In genomic region chr11:65053826-65054503, GRCh38 we compare ENCODE assay signal across 16 cellular contexts. TPM values are rescaled to one million over a fixed set of nuclear protein-coding genes. Genes with fewer than 3 reads are reported as not detected.
DNase-seq lines count a peak whose midpoint lies in the region; ATAC-seq, FAIRE-seq and TF ChIP-seq lines count a peak whose summit lies in the region.
"Had no signal": no experiment of that assay in that cellular context is flagged by ENCODE, and none has a peak within 500 bp of the region (broad histone marks: within the 10 kb centered on the region; RNA-seq: fewer than 3 reads in every experiment).

No MANE protein-coding gene starts in this region.

- in situ Hi-C loops in K562 (cut with MboI): no loop called here

- DNase-seq in stimulated activated CD4-positive, alpha-beta T cell treated with anti-CD3 and anti-CD28 coated beads, Interleukin-4, amount 100 ng/mL, for 24 hours: peak; percentile 22
- no peak for DNase-seq in stimulated activated CD4-positive, alpha-beta T cell treated with anti-CD3 and anti-CD28 coated beads, Interleukin-4, amount 100 ng/mL, for 1 hour
- no peak for DNase-seq in T-helper 2 cell treated with Interferon-gamma antibody and Interleukin-4, amounts not matched to agents 5 μg/mL and 100 μg/mL, for 36 hours (ENCODE audit: low spot score)
- DNase-seq in K562 (ENCODE audit: extremely low read depth in 1 of 4, low spot score in 3 of 4): no peak
- no peak for DNase-seq in NCI-H82 treated with DMSO at 0.1 percent for 48 hours (lab: John Stamatoyannopoulos, UW; ENCODE audit: unreplicated experiment)
- DNase-seq in HK-2 (ENCODE audit: unreplicated experiment): no peak
- no peak for DNase-seq in NCI-H1105 treated with DMSO at 0.1 percent for 48 hours (lab: John Stamatoyannopoulos, UW)
- DNase-seq in WERI-Rb-1: no peak
- DNase-seq: brain microvascular endothelial cell, DMS79, mammary epithelial cell, NCI-H2081, SHP77 treated with DMSO at 0.1 percent for 48 hours had no signal

- 51% methylated on average over 4 of the region's 8 CpGs for WGBS in K562 (ENCODE audit: insufficient coverage, low coverage, missing lambda C conversion rate)

- no peaks in the 10 kb centered on the region for H3K79me2 ChIP-seq in K562 (ENCODE audit: control insufficient read depth, insufficient read depth, low read length)

- no peak overlapping the region for H2AFZ ChIP-seq in K562 (ENCODE audit: low read depth, low read length)

- H4K20me1 ChIP-seq in K562 (replicated peaks; ENCODE audit: control insufficient read depth, insufficient read depth, low read length): no peaks in the 10 kb centered on the region

- no peak for TF ChIP-seq EP300 in K562 (IDR thresholded peaks at IDR 0.05; ENCODE audit: low read length)

- TF ChIP-seq CTCF in K562 (IDR thresholded peaks at IDR 0.05 in 2 of 3, conservative IDR thresholded peaks at IDR 0.05 in 1 of 3; ENCODE audit: insufficient read depth in 2 of 3, low read depth in 1 of 3, low read length in 3 of 3): no peak
- TF ChIP-seq CTCF in WERI-Rb-1 (IDR thresholded peaks at IDR 0.05; ENCODE audit: low read depth, low read length): no peak

- no peak overlapping the region for H3K4me2 ChIP-seq in K562 (ENCODE audit: insufficient read depth, low read length)

- intact Hi-C loops in K562 (cut with micrococcal nuclease): no loop called here

- FAIRE-seq in K562 (lab: Jason Lieb, UNC): no peak
- FAIRE-seq: endometrium, frontal cortex, TTC549 had no signal

- no peak overlapping the region for H3K4me3 ChIP-seq in K562
- no peak overlapping the region for H3K4me3 ChIP-seq in WERI-Rb-1 (ENCODE audit: low read depth, low read length)

- H3K27me3 Mint-ChIP-seq in T-helper 2 cell treated with Interferon-gamma antibody and Interleukin-4, amounts not matched to agents 5 μg/mL and 100 μg/mL, for 36 hours (ENCODE audit: low read depth): no peaks in the 10 kb centered on the region

- peak overlapping the region; percentile 70 for H3K4me3 Mint-ChIP-seq in T-helper 2 cell treated with Interferon-gamma antibody and Interleukin-4, amounts not matched to agents 5 μg/mL and 100 μg/mL, for 36 hours

- no peak for TF ChIP-seq RAD21 in K562 (CRISPR knock-in tag; conservative IDR thresholded peaks at IDR 0.05 in 1 of 2, IDR thresholded peaks at IDR 0.05 in 1 of 2)

- H3K9me3 Mint-ChIP-seq in T-helper 2 cell treated with Interferon-gamma antibody and Interleukin-4, amounts not matched to agents 5 μg/mL and 100 μg/mL, for 36 hours: no peaks in the 10 kb centered on the region

- H3K27me3 ChIP-seq in K562 (ENCODE audit: control insufficient read depth in 2 of 2, insufficient read depth in 2 of 2, low read length in 2 of 2) (no peaks in the 10 kb centered on the region; a peak in 2 of 5 replicates), WERI-Rb-1 (ENCODE audit: insufficient read depth, low read depth, severe bottlenecking) (no peaks in the 10 kb centered on the region)
- H3K27me3 ChIP-seq: brain microvascular endothelial cell had no signal

- no peak for ATAC-seq in K562

- no peak for TF ChIP-seq POLR2A in K562 (conservative IDR thresholded peaks at IDR 0.05)

- no peaks in the 10 kb centered on the region for H3K36me3 ChIP-seq in K562 (ENCODE audit: control insufficient read depth, insufficient read depth, low read length)
- H3K36me3 ChIP-seq in WERI-Rb-1: no peaks in the 10 kb centered on the region
- H3K36me3 ChIP-seq: brain microvascular endothelial cell had no signal

- H3K27ac ChIP-seq in K562 (ENCODE audit: extremely low read depth, low read depth, low read length) (no peak overlapping the region), WERI-Rb-1 (no peak overlapping the region)
- H3K27ac ChIP-seq: brain microvascular endothelial cell had no signal

- POLR2A ChIA-PET in K562 (lab: Yijun Ruan, JAX): interaction anchor here (0.6 to 1.5 kb wide), 4 partner anchors 13 to 107 kb away, joined by 3 to 7 read pairs (median 4); partner anchors contain the start of gene SAC3D1

- H3K9me3 ChIP-seq in K562 (replicated peaks; ENCODE audit: control insufficient read depth, insufficient read depth, low read depth, low read length) (no peaks in the 10 kb centered on the region), WERI-Rb-1 (ENCODE audit: severe bottlenecking) (no peaks in the 10 kb centered on the region)

- H3K9me1 ChIP-seq in K562 (ENCODE audit: control insufficient read depth, insufficient read depth, low read length): no peaks in the 10 kb centered on the region

- H3K4me1 ChIP-seq in K562 (replicated peaks in 1 of 2; ENCODE audit: control insufficient read depth in 2 of 2, insufficient read depth in 2 of 2, low read length in 2 of 2): peaks cover 0 to 20% of the 10 kb centered on the region in 2 experiments; a peak in 2 of 5 replicates

- CTCF ChIA-PET in K562 (lab: Yijun Ruan, JAX; ENCODE audit: low intra/inter-chr PET ratio): no interaction called here

- H3K27ac Mint-ChIP-seq in T-helper 2 cell treated with Interferon-gamma antibody and Interleukin-4, amounts not matched to agents 5 μg/mL and 100 μg/mL, for 36 hours: peak overlapping the region; percentile 71

- no TSS peak for BruUV-seq in K562 (replicated peaks; lab: Mats Ljungman, UMichigan)

- peaks cover 13% of the 10 kb centered on the region for H3K4me1 Mint-ChIP-seq in T-helper 2 cell treated with Interferon-gamma antibody and Interleukin-4, amounts not matched to agents 5 μg/mL and 100 μg/mL, for 36 hours (ENCODE audit: low read depth)

- peak overlapping the region in 1 of 2 experiments; percentile 80; a peak in 2 of 4 replicates for H3K9ac ChIP-seq in K562 (ENCODE audit: insufficient read depth in 1 of 2, low read depth in 2 of 2, low read length in 2 of 2)

- no peaks in the 10 kb centered on the region for H3K36me3 Mint-ChIP-seq in T-helper 2 cell treated with Interferon-gamma antibody and Interleukin-4, amounts not matched to agents 5 μg/mL and 100 μg/mL, for 36 hours (ENCODE audit: low read depth)

RNA-seq across cellular contexts. Expression of gene NAALADL1, which starts 4.4 kb away (rescaled TPM):
- total RNA-seq in K562 (2011; cell fraction: chromatin; rRNA removed; ENCODE audit: low replicate concordance): 0.53 and 3.3 TPM in 2 replicates
- total RNA-seq in K562 (2011; cell fraction: nucleolus; rRNA removed): 0.53 and 1.8 TPM in 2 replicates
- total RNA-seq in K562 (2011; cell fraction: nucleoplasm; rRNA removed): 0.73 TPM in 1 of 2 replicates, not detected in the other
- total RNA-seq in K562 (2014; rRNA removed): 0.16 TPM in 1 of 2 replicates, not detected in the other
- total RNA-seq in K562 (2014; rRNA removed; fragmentation: Illumina TruSeq; extraction: Trizol): not detected in 2 replicates
- 0.07 TPM in 1 of 2 replicates, not detected in the other for total RNA-seq in K562 (2015; rRNA removed; fragmentation: Illumina TruSeq; extraction: Trizol)
- 0.22 and 0.38 TPM in 2 replicates for total RNA-seq in K562 (2021)
- polyA plus RNA-seq in K562 (2011; rRNA removed): 0.06 and 0.16 TPM in 2 replicates
- polyA plus RNA-seq in K562 (2011; cell fraction: cytosol; rRNA removed): 0.19 and 0.24 TPM in 2 replicates
- 1.5 and 2.6 TPM in 2 replicates for polyA plus RNA-seq in K562 (2011; cell fraction: nucleus; rRNA removed)
- 0.40 and 1.3 TPM in 2 replicates for polyA plus RNA-seq in K562 (2012)
- polyA plus RNA-seq in K562 (2014; fragmentation: Illumina TruSeq; extraction: Trizol): 0.27 and 0.29 TPM in 2 replicates
- not detected for polyA plus RNA-seq in K562 (2014; fragmentation: Nextera tagmentation; extraction: Ambion mirVana)
- 0.07 and 0.72 TPM in 2 replicates for polyA plus RNA-seq in K562 (2014; rRNA removed)
- polyA minus RNA-seq in K562 (2011; rRNA and poly(A)+ RNA removed): 0.06 TPM in 1 of 2 replicates, not detected in the other
- polyA minus RNA-seq in K562 (2011; cell fraction: cytosol; rRNA and poly(A)+ RNA removed): not detected in 2 replicates
- polyA minus RNA-seq in K562 (2011; cell fraction: nucleus; rRNA and poly(A)+ RNA removed): 0.27 TPM in 1 of 2 replicates, not detected in the other

RNA-seq across cellular contexts. Expression of gene SAC3D1, which starts 13.0 kb away (rescaled TPM):
- total RNA-seq in K562 (2011; cell fraction: chromatin; rRNA removed; ENCODE audit: low replicate concordance): 3.9 and 9.1 TPM in 2 replicates
- total RNA-seq in K562 (2011; cell fraction: nucleolus; rRNA removed): 11.5 and 16.6 TPM in 2 replicates
- 7.3 and 7.9 TPM in 2 replicates for total RNA-seq in K562 (2011; cell fraction: nucleoplasm; rRNA removed)
- total RNA-seq in K562 (2014; rRNA removed): 21.2 and 27.0 TPM in 2 replicates
- total RNA-seq in K562 (2014; rRNA removed; fragmentation: Illumina TruSeq; extraction: Trizol): 2.4 and 5.1 TPM in 2 replicates
- total RNA-seq in K562 (2015; rRNA removed; fragmentation: Illumina TruSeq; extraction: Trizol): 14.8 and 17.0 TPM in 2 replicates
- 35.2 and 35.7 TPM in 2 replicates for total RNA-seq in K562 (2021)
- 5.8 and 7.6 TPM in 2 replicates for polyA plus RNA-seq in K562 (2011; rRNA removed)
- 13.3 and 46.2 TPM in 2 replicates for polyA plus RNA-seq in K562 (2011; cell fraction: cytosol; rRNA removed)
- polyA plus RNA-seq in K562 (2011; cell fraction: nucleus; rRNA removed): 9.3 and 12.1 TPM in 2 replicates
- 19.9 and 22.1 TPM in 2 replicates for polyA plus RNA-seq in K562 (2012)
- 4.0 and 9.0 TPM in 2 replicates for polyA plus RNA-seq in K562 (2014; fragmentation: Illumina TruSeq; extraction: Trizol)
- polyA plus RNA-seq in K562 (2014; fragmentation: Nextera tagmentation; extraction: Ambion mirVana): under 1 TPM; 0.20 to 0.80 TPM
- polyA plus RNA-seq in K562 (2014; rRNA removed): 23.8 and 25.4 TPM in 2 replicates
- 5.2 TPM in 2 replicates for polyA minus RNA-seq in K562 (2011; rRNA and poly(A)+ RNA removed)
- 11.6 and 16.2 TPM in 2 replicates for polyA minus RNA-seq in K562 (2011; cell fraction: cytosol; rRNA and poly(A)+ RNA removed)
- polyA minus RNA-seq in K562 (2011; cell fraction: nucleus; rRNA and poly(A)+ RNA removed): 2.8 and 4.6 TPM in 2 replicates

RNA-seq across cellular contexts. Expression of gene SNX15, which starts 26.7 kb away (rescaled TPM):
- 4.7 and 12.8 TPM in 2 replicates for total RNA-seq in K562 (2011; cell fraction: chromatin; rRNA removed; ENCODE audit: low replicate concordance)
- 7.2 and 8.0 TPM in 2 replicates for total RNA-seq in K562 (2011; cell fraction: nucleolus; rRNA removed)
- 6.2 and 10.2 TPM in 2 replicates for total RNA-seq in K562 (2011; cell fraction: nucleoplasm; rRNA removed)
- total RNA-seq in K562 (2014; rRNA removed) (18.3 and 33.3 TPM in 2 replicates), K562 (2014; rRNA removed; fragmentation: Illumina TruSeq; extraction: Trizol) (6.9 and 8.3 TPM in 2 replicates), K562 (2015; rRNA removed; fragmentation: Illumina TruSeq; extraction: Trizol) (14.9 and 15.2 TPM in 2 replicates), K562 (2021) (21.3 and 27.8 TPM in 2 replicates)
- polyA plus RNA-seq in K562 (2011; rRNA removed) (4.5 and 13.3 TPM in 2 replicates), K562 (2014; fragmentation: Illumina TruSeq; extraction: Trizol) (20.1 and 24.7 TPM in 2 replicates), K562 (2014; fragmentation: Nextera tagmentation; extraction: Ambion mirVana) (1 to 10 TPM; 1.8 to 2.8 TPM), K562 (2014; rRNA removed) (18.2 and 19.5 TPM in 2 replicates)
- 14.2 and 17.5 TPM in 2 replicates for polyA plus RNA-seq in K562 (2011; cell fraction: cytosol; rRNA removed)
- 8.0 and 14.9 TPM in 2 replicates for polyA plus RNA-seq in K562 (2011; cell fraction: nucleus; rRNA removed)
- polyA plus RNA-seq in K562 (2012): 20.3 and 31.1 TPM in 2 replicates
- polyA minus RNA-seq in K562 (2011; rRNA and poly(A)+ RNA removed): 1.9 and 3.4 TPM in 2 replicates
- 12.6 and 14.8 TPM in 2 replicates for polyA minus RNA-seq in K562 (2011; cell fraction: cytosol; rRNA and poly(A)+ RNA removed)
- polyA minus RNA-seq in K562 (2011; cell fraction: nucleus; rRNA and poly(A)+ RNA removed): 2.3 and 4.2 TPM in 2 replicates

RNA-seq across cellular contexts. Expression of gene CDCA5, which starts 29.9 kb away (rescaled TPM):
- total RNA-seq in K562 (2011; cell fraction: chromatin; rRNA removed; ENCODE audit: low replicate concordance): 44.4 and 82.3 TPM in 2 replicates
- 55.5 and 58.2 TPM in 2 replicates for total RNA-seq in K562 (2011; cell fraction: nucleolus; rRNA removed)
- total RNA-seq in K562 (2011; cell fraction: nucleoplasm; rRNA removed): 49.6 and 60.0 TPM in 2 replicates
- total RNA-seq in K562 (2014; rRNA removed) (64.6 and 70.3 TPM in 2 replicates), K562 (2014; rRNA removed; fragmentation: Illumina TruSeq; extraction: Trizol) (48.2 and 50.0 TPM in 2 replicates), K562 (2015; rRNA removed; fragmentation: Illumina TruSeq; extraction: Trizol) (66.1 and 68.2 TPM in 2 replicates), K562 (2021) (89.9 and 94.3 TPM in 2 replicates)
- polyA plus RNA-seq in K562 (2011; rRNA removed) (50.5 and 51.8 TPM in 2 replicates), K562 (2014; fragmentation: Illumina TruSeq; extraction: Trizol) (83.2 and 85.1 TPM in 2 replicates), K562 (2014; fragmentation: Nextera tagmentation; extraction: Ambion mirVana) (10 to 100 TPM; 18.9 to 25.5 TPM), K562 (2014; rRNA removed) (85.2 and 86.6 TPM in 2 replicates)
- 51.8 and 53.4 TPM in 2 replicates for polyA plus RNA-seq in K562 (2011; cell fraction: cytosol; rRNA removed)
- 63.3 and 73.2 TPM in 2 replicates for polyA plus RNA-seq in K562 (2011; cell fraction: nucleus; rRNA removed)
- polyA plus RNA-seq in K562 (2012): 60.2 and 62.5 TPM in 2 replicates
- polyA minus RNA-seq in K562 (2011; rRNA and poly(A)+ RNA removed): 30.9 and 32.5 TPM in 2 replicates
- polyA minus RNA-seq in K562 (2011; cell fraction: cytosol; rRNA and poly(A)+ RNA removed): 23.9 and 30.4 TPM in 2 replicates
- polyA minus RNA-seq in K562 (2011; cell fraction: nucleus; rRNA and poly(A)+ RNA removed): 20.5 and 31.7 TPM in 2 replicates

RNA-seq across cellular contexts. Expression of gene ZFPL1, which starts 30.1 kb away (rescaled TPM):
- total RNA-seq in K562 (2011; cell fraction: chromatin; rRNA removed; ENCODE audit: low replicate concordance): 54.4 and 89.3 TPM in 2 replicates
- 56.7 and 57.8 TPM in 2 replicates for total RNA-seq in K562 (2011; cell fraction: nucleolus; rRNA removed)
- 63.4 and 76.1 TPM in 2 replicates for total RNA-seq in K562 (2011; cell fraction: nucleoplasm; rRNA removed)
- total RNA-seq in K562 (2014; rRNA removed): 37.3 and 46.0 TPM in 2 replicates
- 7.0 and 10.0 TPM in 2 replicates for total RNA-seq in K562 (2014; rRNA removed; fragmentation: Illumina TruSeq; extraction: Trizol)
- total RNA-seq in K562 (2015; rRNA removed; fragmentation: Illumina TruSeq; extraction: Trizol): 21.1 and 22.7 TPM in 2 replicates
- 33.4 and 37.5 TPM in 2 replicates for total RNA-seq in K562 (2021)
- 16.5 and 38.6 TPM in 2 replicates for polyA plus RNA-seq in K562 (2011; rRNA removed)
- polyA plus RNA-seq in K562 (2011; cell fraction: cytosol; rRNA removed): 52.7 and 57.8 TPM in 2 replicates
- 91.6 and 108 TPM in 2 replicates for polyA plus RNA-seq in K562 (2011; cell fraction: nucleus; rRNA removed)
- 45.3 and 52.6 TPM in 2 replicates for polyA plus RNA-seq in K562 (2012)
- polyA plus RNA-seq in K562 (2014; fragmentation: Illumina TruSeq; extraction: Trizol): 35.4 and 47.8 TPM in 2 replicates
- polyA plus RNA-seq in K562 (2014; fragmentation: Nextera tagmentation; extraction: Ambion mirVana): 1 to 10 TPM; 3.7 to 7.1 TPM
- polyA plus RNA-seq in K562 (2014; rRNA removed): 29.7 and 32.3 TPM in 2 replicates
- 18.2 and 25.1 TPM in 2 replicates for polyA minus RNA-seq in K562 (2011; rRNA and poly(A)+ RNA removed)
- polyA minus RNA-seq in K562 (2011; cell fraction: cytosol; rRNA and poly(A)+ RNA removed): 19.7 and 26.0 TPM in 2 replicates
- polyA minus RNA-seq in K562 (2011; cell fraction: nucleus; rRNA and poly(A)+ RNA removed): 30.7 and 53.2 TPM in 2 replicates
